Comparison of ENCODE assay signal across 15 cellular contexts in the genomic region with DNA sequence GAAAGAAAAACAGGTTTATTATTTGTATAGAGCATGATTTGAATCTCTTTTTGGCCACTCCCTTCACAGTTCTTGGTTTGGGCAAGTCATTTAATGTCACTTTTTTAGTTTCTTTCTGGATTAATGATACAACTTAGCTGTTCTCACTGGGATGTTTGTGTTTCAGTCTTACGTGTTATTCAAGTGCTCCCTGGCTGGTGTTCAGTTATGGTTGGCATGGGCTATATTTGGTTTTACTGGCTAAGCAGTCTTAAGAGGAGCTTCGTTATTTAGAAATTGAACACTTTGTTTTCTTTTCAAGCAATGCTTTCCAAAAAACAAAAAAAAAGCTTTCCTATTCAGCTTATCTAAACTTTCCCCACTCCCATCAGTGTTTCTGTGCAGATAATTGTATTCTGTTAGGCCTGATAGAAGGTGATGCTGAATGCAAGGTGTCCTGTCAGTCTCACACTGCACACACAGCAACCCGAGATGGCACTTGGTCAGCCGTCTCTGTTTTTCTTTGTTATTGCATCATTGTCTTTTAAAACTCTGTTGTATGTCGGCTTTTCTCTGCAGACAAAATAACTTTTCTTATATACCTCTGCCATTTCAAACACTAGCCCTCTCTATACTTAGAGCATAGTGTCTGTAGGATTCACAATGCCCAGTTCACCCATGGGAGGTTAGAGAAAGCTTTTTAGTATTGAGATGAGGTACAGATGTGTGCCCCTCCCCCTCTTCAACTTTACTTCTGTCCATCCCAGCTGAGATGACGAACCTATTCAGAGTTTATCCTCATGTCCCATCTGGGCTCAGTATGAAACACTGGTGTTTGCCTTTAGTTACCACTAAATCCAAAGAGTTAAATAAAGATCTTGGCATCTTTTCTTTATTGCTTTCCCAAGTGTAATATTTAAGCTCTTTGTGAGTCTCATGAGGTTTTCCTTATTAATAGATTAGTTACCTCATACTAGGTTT.
DNase-seq lines count a peak whose midpoint lies in the region; ATAC-seq and TF ChIP-seq lines count a peak whose summit lies in the region.
"Had no signal": no experiment of that assay in that cellular context is flagged by ENCODE, and none has a peak within 500 bp of the region (broad histone marks: within the 10 kb centered on the region; RNA-seq: fewer than 3 reads in every experiment).

No MANE protein-coding gene starts in this region.

- peaks cover 65% of the 10 kb centered on the region for H3K36me3 Mint-ChIP-seq in brain

- H3K9me3 Mint-ChIP-seq in brain, result peaks cover 4 to 19% (median 8%) of the 10 kb centered on the region in 5 experiments
- H3K9me3 Mint-ChIP-seq: activated T-cell treated with anti-CD3 and anti-CD28 coated beads, Interleukin-2, amount 50 U/mL, for 72 hours; immature natural killer cell; natural killer cell treated with Interleukin-12 subunit alpha and Interleukin-12 subunit beta and Interleukin-15 and Interleukin-18, amount 100 ng/mL, for 72 hours had no signal

- H3K36me3 ChIP-seq in GM23248 (ENCODE audit: low read depth) (peaks cover 40% of the 10 kb centered on the region), heart right ventricle (peaks cover 0 to 99% (median 68%) of the 10 kb centered on the region in 9 donors)

- H3K4me2 ChIP-seq in GM23248 (ENCODE audit: unreplicated experiment), result no peak overlapping the region

- H3K9me3 ChIP-seq in GM23248 (ENCODE audit: low read depth) (no peaks in the 10 kb centered on the region), heart right ventricle (no peaks in the 10 kb centered on the region)

- in situ Hi-C loops in GM23248 (cut with MboI), result loop anchor here (10.0 kb wide), 1 partner anchor 315 kb away; no protein-coding TSS in a partner anchor

- H3K27ac ChIP-seq in GM23248 (no peak overlapping the region), heart right ventricle (peak overlapping the region in 7 of 10 donors; percentile 5 to 71 (median 52))

- no peaks in the 10 kb centered on the region for H3K79me2 ChIP-seq in GM23248 (ENCODE audit: insufficient read depth)

- H3K27ac Mint-ChIP-seq in brain, result peak overlapping the region in 3 of 5 experiments; percentile 25 to 58 (median 51)
- H3K27ac Mint-ChIP-seq: activated T-cell treated with anti-CD3 and anti-CD28 coated beads, Interleukin-2, amount 50 U/mL, for 72 hours; natural killer cell treated with Interleukin-12 subunit alpha and Interleukin-12 subunit beta and Interleukin-15 and Interleukin-18, amount 100 ng/mL, for 72 hours had no signal

- no peak overlapping the region for H3K4me3 Mint-ChIP-seq in brain
- H3K4me3 Mint-ChIP-seq: activated T-cell treated with anti-CD3 and anti-CD28 coated beads, Interleukin-2, amount 50 U/mL, for 72 hours; immature natural killer cell; natural killer cell treated with Interleukin-12 subunit alpha and Interleukin-12 subunit beta and Interleukin-15 and Interleukin-18, amount 100 ng/mL, for 72 hours had no signal

- no peaks in the 10 kb centered on the region for H3K27me3 ChIP-seq in GM23248 (replicated peaks; ENCODE audit: insufficient read depth)
- H3K27me3 ChIP-seq in heart right ventricle, result no peaks in the 10 kb centered on the region

- ATAC-seq in heart right ventricle (peak in 7 of 8 donors; percentile 65 to 87 (median 71)), sciatic nerve (peak; percentile 88), HG03432 (IDR thresholded peaks at IDR 0.05; ENCODE audit: unreplicated experiment) (no peak), HG03520 (IDR thresholded peaks at IDR 0.05; ENCODE audit: unreplicated experiment) (no peak)
- ATAC-seq in stimulated activated naive CD8-positive, alpha-beta T cell treated with anti-CD3 and anti-CD28 coated beads, Interleukin-15, Interleukin-2, amounts not matched to agents 100 U/mL and 50 U/mL, for 24 hours, result no peak
- ATAC-seq: activated T-cell treated with anti-CD3 and anti-CD28 coated beads, Interleukin-2, amount 50 U/mL, for 72 hours; natural killer cell treated with Interleukin-12 subunit alpha and Interleukin-12 subunit beta and Interleukin-15 and Interleukin-18, amount 100 ng/mL, for 72 hours had no signal

- no peaks in the 10 kb centered on the region for H3K27me3 Mint-ChIP-seq in brain
- H3K27me3 Mint-ChIP-seq: natural killer cell treated with Interleukin-12 subunit alpha and Interleukin-12 subunit beta and Interleukin-15 and Interleukin-18, amount 100 ng/mL, for 72 hours had no signal

- DNase-seq in GM23248, result peak; percentile 13
- DNase-seq in heart right ventricle, result peak in 1 of 2 donors; percentile 44
- DNase-seq in sciatic nerve (ENCODE audit: low spot score), result no peak
- DNase-seq in DMS114 treated with DMSO at 0.1 percent for 48 hours (lab: John Stamatoyannopoulos, UW; ENCODE audit: unreplicated experiment), result no peak
- DNase-seq in stimulated activated naive CD8-positive, alpha-beta T cell treated with anti-CD3 and anti-CD28 coated beads, Interleukin-15, Interleukin-2, amounts not matched to agents 100 U/mL and 50 U/mL, for 24 hours, result no peak
- DNase-seq: activated CD4-positive, CD25-positive, alpha-beta regulatory T cell treated with anti-CD3 and anti-CD28 coated beads, Interleukin-2, amount 50 U/mL, for 72 hours; activated T-cell treated with anti-CD3 and anti-CD28 coated beads, Interleukin-2, amount 50 U/mL, for 72 hours; immature natural killer cell; NCI-H2171 treated with DMSO at 0.1 percent for 48 hours; OCI-M1; stimulated activated CD4-positive, alpha-beta T cell treated with anti-CD3 and anti-CD28 coated beads, Interleukin-12 subunit alpha, Interleukin-12 subunit beta, amount 100 ng/mL, for 4 hours had no signal

- H3K9me2 ChIP-seq in GM23248 (ENCODE audit: insufficient read depth), result no peaks in the 10 kb centered on the region

- TF ChIP-seq CTCF in brain (conservative IDR thresholded peaks at IDR 0.05), result no peak
- TF ChIP-seq CTCF in heart right ventricle (IDR thresholded peaks at IDR 0.05), result no peak

- no peak overlapping the region for H2AFZ ChIP-seq in GM23248

- peaks cover 8% of the 10 kb centered on the region for H3K4me1 Mint-ChIP-seq in brain
- H3K4me1 Mint-ChIP-seq: immature natural killer cell had no signal

- H3K4me3 ChIP-seq in GM23248, result no peak overlapping the region
- no peak overlapping the region for H3K4me3 ChIP-seq in heart right ventricle

- H3K9ac ChIP-seq in GM23248, result no peak overlapping the region

- H4K20me1 ChIP-seq in GM23248 (ENCODE audit: insufficient read depth), result no peaks in the 10 kb centered on the region

- no peaks in the 10 kb centered on the region for H3F3A ChIP-seq in GM23248 (ENCODE audit: insufficient read depth)

- 50 to 56% methylated on average over 6 of the region's 6 CpGs for WGBS in GM23248 (ENCODE audit: low coverage in 1 of 2, low lambda C conversion rate in 2 of 2, missing lambda C conversion rate in 2 of 2), 2 experiments
- WGBS in heart right ventricle, 2 donors, result 51 to 55% methylated on average over 6 of the region's 6 CpGs

- H3K4me1 ChIP-seq in GM23248 (ENCODE audit: insufficient read depth) (peaks cover 2% of the 10 kb centered on the region; the same call in 1 of the 2 replicates), heart right ventricle (peaks cover 2 to 28% (median 11%) of the 10 kb centered on the region in 9 donors)

- intact Hi-C loops in heart right ventricle (cut with DNase I), result loop anchor here in 5 of 10 donors (5.0 to 10.0 kb wide), 4 partner anchors 312 to 355 kb away; no protein-coding TSS in a partner anchor
- intact Hi-C loops in sciatic nerve (cut with DNase I), result loop anchor here (5.0 to 10.0 kb wide), 2 partner anchors 315 to 347 kb away; no protein-coding TSS in a partner anchor

Comparison
In these comparisons a context has a peak if more than half of its experiments do, and no peak if none do; other contexts are left out.
1. ATAC-seq: peak in heart right ventricle (7 of 8) and sciatic nerve (single experiment); none in HG03432 (single experiment), HG03520 (single experiment) and stimulated activated naive CD8-positive, alpha-beta T cell treated with anti-CD3 and anti-CD28 coated beads, Interleukin-15, Interleukin-2, amounts not matched to agents 100 U/mL and 50 U/mL, for 24 hours (single experiment).